8 cellular contexts compared by ENCODE assay signal in the genomic region with DNA sequence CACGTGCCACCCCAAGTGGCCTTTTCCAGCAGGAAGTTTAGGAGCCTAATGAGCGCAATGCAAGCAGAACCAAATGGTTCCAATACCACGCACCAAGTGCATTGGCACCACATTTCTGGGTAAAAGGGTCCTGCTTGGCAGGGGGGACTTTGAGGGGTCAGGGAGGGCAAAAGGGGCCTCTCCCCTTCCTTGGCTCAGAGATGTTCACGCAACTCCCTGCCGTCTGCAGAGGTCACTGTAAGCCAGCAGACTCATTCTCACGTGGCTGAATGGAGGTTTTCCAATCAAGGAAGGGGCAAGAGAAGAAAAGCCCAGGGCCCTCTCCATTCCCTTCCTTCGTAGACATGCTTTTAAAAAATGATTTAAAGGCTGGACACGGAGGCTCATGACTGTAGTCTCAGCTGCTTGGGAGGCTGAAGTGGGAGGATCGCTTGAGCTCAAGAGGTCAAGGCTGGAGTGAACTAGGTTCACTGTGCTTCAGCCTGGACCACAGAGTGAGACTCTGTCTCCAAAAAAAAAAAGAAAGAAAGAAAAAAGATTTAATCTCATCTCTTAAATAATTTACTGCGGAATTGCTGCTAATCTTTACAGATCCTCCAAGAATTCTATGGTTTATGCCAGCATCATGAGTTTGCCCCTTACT.
DNase-seq lines count a peak whose midpoint lies in the region; ATAC-seq and TF ChIP-seq lines count a peak whose summit lies in the region.

No MANE protein-coding gene starts in this region.

- H3K9me2 ChIP-seq in OCI-LY7 (ENCODE audit: insufficient read depth, low read length), result no peaks in the 10 kb centered on the region

- TF ChIP-seq CTCF in OCI-LY7 (conservative IDR thresholded peaks at IDR 0.05; ENCODE audit: low read length), result peak; percentile 57; the same call in 1 of the 2 replicates
- peak; percentile 58 for TF ChIP-seq CTCF in chondrocyte (IDR thresholded peaks at IDR 0.05)

- H3K4me2 ChIP-seq in OCI-LY7 (ENCODE audit: low read length), result no peak overlapping the region

- CTCF ChIA-PET in OCI-LY7 (lab: Charles Lee; ENCODE audit: unreplicated experiment), result no interaction called here

- H3K4me3 Mint-ChIP-seq in chondrocyte (ENCODE audit: unreplicated experiment), result no peak overlapping the region

- peak; percentile 21 for DNase-seq in activated gamma-delta T cell treated with Interleukin-2 at 50 U/mL for 16 hours
- no peak for DNase-seq in activated gamma-delta T cell (lab: John Stamatoyannopoulos, UW)
- DNase-seq in OCI-LY7 (ENCODE audit: low spot score), result peak; percentile 40
- no peak for DNase-seq in chondrocyte (ENCODE audit: low spot score)
- DNase-seq in sciatic nerve (ENCODE audit: low spot score), result peak; percentile 53
- no peak for DNase-seq in NCI-H1092 (lab: John Stamatoyannopoulos, UW)
- DNase-seq in NCI-H1417 treated with DMSO at 0.1 percent for 48 hours (lab: John Stamatoyannopoulos, UW), result no peak

- H2AFZ ChIP-seq in OCI-LY7 (ENCODE audit: low read length), result no peak overlapping the region

- H3K27me3 Mint-ChIP-seq in chondrocyte (ENCODE audit: low read depth), result no peaks in the 10 kb centered on the region

- peaks cover 10% of the 10 kb centered on the region; the same call in 1 of the 2 replicates for H3K36me3 ChIP-seq in OCI-LY7 (ENCODE audit: insufficient read depth, low read length)

- peak; percentile 32 for ATAC-seq in sciatic nerve
- no peak for ATAC-seq in GM19455 (IDR thresholded peaks at IDR 0.05; ENCODE audit: unreplicated experiment)

- intact Hi-C loops in OCI-LY7 (cut with micrococcal nuclease; ENCODE audit: unreplicated experiment), result loop anchor here (5.0 kb wide), 1 partner anchor 358 kb away; no protein-coding TSS in a partner anchor
- intact Hi-C loops in sciatic nerve (cut with DNase I), result no loop called here

- H4K20me1 ChIP-seq in OCI-LY7 (ENCODE audit: insufficient read depth, low read length), result 0 out of 2 replicates have a peak, but pooled peaks cover 3% of the 10 kb centered on the region

- no peak overlapping the region for H3K27ac ChIP-seq in OCI-LY7 (ENCODE audit: low read depth, low read length, poor library complexity, severe bottlenecking)

- no peaks in the 10 kb centered on the region for H3K9me3 ChIP-seq in OCI-LY7 (ENCODE audit: low read length)

- peaks cover 19% of the 10 kb centered on the region for H3K4me1 ChIP-seq in OCI-LY7 (ENCODE audit: insufficient read depth, low read length, poor library complexity, severe bottlenecking)

- POLR2A ChIA-PET in OCI-LY7 (lab: Charles Lee), result interaction anchor here (0.6 kb wide), 1 partner anchor 113 kb away, joined by 4 read pairs; no protein-coding TSS in a partner anchor

- no peaks in the 10 kb centered on the region for H3K79me2 ChIP-seq in OCI-LY7 (ENCODE audit: insufficient read depth, low read depth, low read length)

- BruUV-seq in OCI-LY7 (replicated peaks; lab: Mats Ljungman, UMichigan), result no TSS peak

- no peaks in the 10 kb centered on the region for H3K9me3 Mint-ChIP-seq in chondrocyte (ENCODE audit: low read depth)

- H3K4me3 ChIP-seq in OCI-LY7 (ENCODE audit: low read depth, low read length, poor library complexity, severe bottlenecking), result no peak overlapping the region

- H3K36me3 Mint-ChIP-seq in chondrocyte (ENCODE audit: low read depth), result peaks cover 11% of the 10 kb centered on the region

- H3K27ac Mint-ChIP-seq in chondrocyte (ENCODE audit: unreplicated experiment), result no peak overlapping the region

- H3K4me1 Mint-ChIP-seq in chondrocyte (ENCODE audit: low read depth), result peaks cover 27% of the 10 kb centered on the region

Comparison
In these comparisons a context has a peak if more than half of its experiments do, and no peak if none do; other contexts are left out.
1. DNase-seq: peak in activated gamma-delta T cell treated with Interleukin-2 at 50 U/mL for 16 hours (single experiment), OCI-LY7 (single experiment) and sciatic nerve (single experiment); none in activated gamma-delta T cell (single experiment), chondrocyte (single experiment), NCI-H1092 (single experiment) and NCI-H1417 treated with DMSO at 0.1 percent for 48 hours (single experiment).